9 cellular contexts compared by ENCODE assay signal in the genomic region with DNA sequence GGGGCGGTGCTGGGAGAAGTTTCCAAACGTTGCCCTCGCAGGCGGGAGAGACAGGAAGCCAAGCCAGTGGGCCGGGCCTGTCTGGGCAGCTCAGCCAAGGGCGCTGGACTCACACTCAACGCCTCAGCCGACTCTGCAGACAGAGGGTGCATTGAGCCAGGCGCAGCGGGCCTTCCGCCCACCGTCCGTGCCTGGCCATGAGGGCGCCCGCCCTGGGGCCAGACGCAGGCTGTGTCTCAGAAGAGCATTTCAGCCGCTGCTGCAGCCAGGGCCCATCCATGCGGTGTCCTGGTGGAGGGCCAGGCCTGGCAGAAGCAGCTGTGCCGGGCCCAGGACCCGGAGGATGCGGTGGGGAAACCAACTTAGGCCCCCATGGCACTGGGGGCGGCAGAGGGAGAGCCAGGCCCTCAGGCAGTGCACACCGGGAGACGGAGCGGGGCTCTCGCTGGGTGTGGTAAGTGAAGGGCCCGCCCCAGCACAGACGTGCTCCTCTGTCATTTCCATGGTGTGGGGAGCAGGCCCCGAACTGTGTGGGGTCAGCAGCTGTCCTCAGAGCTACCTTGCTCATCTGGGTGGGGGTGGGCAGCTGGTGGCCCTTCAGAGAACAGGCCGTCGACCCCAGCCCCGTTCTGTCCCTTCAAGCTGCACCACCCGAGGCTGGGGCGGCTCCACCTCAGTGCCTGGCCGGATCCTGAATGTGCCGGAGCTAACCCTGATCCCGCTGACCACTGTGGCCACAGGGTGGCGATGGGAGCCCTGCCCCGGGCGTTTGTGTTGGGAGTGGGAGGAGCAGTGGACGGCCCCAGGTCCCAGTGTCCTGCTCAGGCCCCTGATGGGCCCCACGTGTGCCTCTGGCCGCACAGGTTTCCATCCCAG. TPM values are rescaled to one million over a fixed set of nuclear protein-coding genes. Genes with fewer than 3 reads are reported as not detected.
DNase-seq lines count a peak whose midpoint lies in the region; ATAC-seq and TF ChIP-seq lines count a peak whose summit lies in the region.
"Had no signal": no experiment of that assay in that cellular context is flagged by ENCODE, and none has a peak within 500 bp of the region (broad histone marks: within the 10 kb centered on the region; RNA-seq: fewer than 3 reads in every experiment).

No MANE protein-coding gene starts in this region.

- H3K27ac ChIP-seq in heart right ventricle (peak overlapping the region; percentile 34 to 95 (median 79)), Karpas-422 (ENCODE audit: low read length) (no peak overlapping the region)

- H3K4me2 ChIP-seq in Karpas-422 (ENCODE audit: low read depth, low read length, poor library complexity, severe bottlenecking) = no peak overlapping the region

- H3K4me1 ChIP-seq in heart right ventricle (peaks cover 24 to 58% (median 48%) of the 10 kb centered on the region in 9 donors), Karpas-422 (ENCODE audit: low read length) (peaks cover 28% of the 10 kb centered on the region)

- H3K36me3 ChIP-seq in heart right ventricle = peaks cover 0 to 19% (median 0%) of the 10 kb centered on the region in 9 donors
- no peaks in the 10 kb centered on the region for H3K36me3 ChIP-seq in Karpas-422 (ENCODE audit: insufficient read depth, low read length)
- H3K36me3 ChIP-seq in MG63 = peaks cover 7% of the 10 kb centered on the region; the same call in 1 of the 2 replicates

- peak; percentile 82 for DNase-seq in ELR (ENCODE audit: low read depth)
- DNase-seq in anterior cingulate cortex (lab: John Stamatoyannopoulos, UW) = peak in 55 of 58 donors; percentile 16 to 92 (median 79)
- peak; percentile 66 to 77 for DNase-seq in heart right ventricle
- peak; percentile 27 for DNase-seq in renal cortical epithelial cell (ENCODE audit: low read depth)
- DNase-seq in Karpas-422 = no peak
- DNase-seq in stimulated activated CD4-positive, alpha-beta T cell treated with anti-CD3 and anti-CD28 coated beads, Interleukin-1b, Interleukin-23, amount 100 ng/mL, for 48 hours = no peak
- no peak for DNase-seq in MG63
- DNase-seq: NCI-H446 had no signal

- H3K79me2 ChIP-seq in Karpas-422 (ENCODE audit: low read length) = no peaks in the 10 kb centered on the region

- peak in 8 of 9 donors; percentile 41 to 64 (median 50) for TF ChIP-seq CTCF in heart right ventricle (IDR thresholded peaks at IDR 0.05)

- ATAC-seq in heart right ventricle (peak; percentile 21 to 58 (median 52)), HG03457 (IDR thresholded peaks at IDR 0.05; ENCODE audit: unreplicated experiment) (no peak)

- H3K4me3 ChIP-seq in heart right ventricle (peak overlapping the region in 8 of 10 donors; percentile 1 to 40 (median 32)), Karpas-422 (ENCODE audit: low read length) (no peak overlapping the region), MG63 (no peak overlapping the region)

- H2AFZ ChIP-seq in Karpas-422 (ENCODE audit: low read length) = no peak overlapping the region

- no peaks in the 10 kb centered on the region for H3K9me3 ChIP-seq in heart right ventricle
- no peaks in the 10 kb centered on the region for H3K9me3 ChIP-seq in Karpas-422 (ENCODE audit: low read length)
- H3K9me3 ChIP-seq in MG63 = no peaks in the 10 kb centered on the region

- no peaks in the 10 kb centered on the region for H3K9me2 ChIP-seq in Karpas-422 (replicated peaks; ENCODE audit: insufficient read depth, low read length)

- H3K27me3 ChIP-seq in heart right ventricle (no peaks in the 10 kb centered on the region), Karpas-422 (ENCODE audit: low read length) (no peaks in the 10 kb centered on the region), MG63 (no peaks in the 10 kb centered on the region)

- intact Hi-C loops in heart right ventricle (cut with DNase I) = loop anchor here in 1 of 10 donors (10.0 kb wide), 1 partner anchor 59 kb away; a partner anchor contains a TSS

- WGBS in heart right ventricle, 2 donors = 43 to 52% methylated on average over 43 of the region's 43 CpGs

- H3K9ac ChIP-seq in Karpas-422 (ENCODE audit: low read length) = no peak overlapping the region

- H4K20me1 ChIP-seq in Karpas-422 (ENCODE audit: insufficient read depth, low read depth, low read length) = 0 out of 2 replicates have a peak, but pooled peaks cover 10% of the 10 kb centered on the region

RNA-seq across cellular contexts. Expression of a gene that starts 18.0 kb away (rescaled TPM):
- total RNA-seq in heart right ventricle = 10 to 100 TPM; 23.3 to 39.5 (median 30.7) TPM
- 10 to 100 TPM; 37.0 to 49.2 TPM for polyA plus RNA-seq in heart right ventricle
- total RNA-seq in renal cortical epithelial cell = 12.5 and 17.4 TPM in 2 replicates
- 40.1 and 104 TPM in 2 replicates for total RNA-seq in Karpas-422 (2014; rRNA removed; shearing (Covaris generic); ENCODE audit: low replicate concordance)
- 15.2 and 47.9 TPM in 2 replicates for total RNA-seq in MG63 (2014; rRNA removed; shearing (Covaris generic); ENCODE audit: low replicate concordance)

RNA-seq across cellular contexts. Expression of a gene that starts 18.2 kb away (rescaled TPM):
- total RNA-seq in heart right ventricle (10 to 100 TPM; 19.4 to 50.2 (median 24.8) TPM), renal cortical epithelial cell (15.5 and 23.6 TPM in 2 replicates)
- 10 to 100 TPM; 26.2 to 87.8 TPM for polyA plus RNA-seq in heart right ventricle
- total RNA-seq in Karpas-422 (2014; rRNA removed; shearing (Covaris generic); ENCODE audit: low replicate concordance) = 11.7 and 38.4 TPM in 2 replicates
- 31.4 and 46.3 TPM in 2 replicates for total RNA-seq in MG63 (2014; rRNA removed; shearing (Covaris generic); ENCODE audit: low replicate concordance)

RNA-seq across cellular contexts. Expression of a gene that starts 27.9 kb away (rescaled TPM):
- total RNA-seq in heart right ventricle = 1 to 10 TPM in 5 of 10 donors, under 1 TPM in 4, not detected in 1; 0.21 to 2.0 (median 1.1) TPM
- polyA plus RNA-seq in heart right ventricle = 1 to 10 TPM; 1.3 to 1.6 TPM
- total RNA-seq in renal cortical epithelial cell = 0.52 and 1.5 TPM in 2 replicates
- total RNA-seq in Karpas-422 (2014; rRNA removed; shearing (Covaris generic); ENCODE audit: low replicate concordance) = 1.3 and 2.9 TPM in 2 replicates
- total RNA-seq in MG63 (2014; rRNA removed; shearing (Covaris generic); ENCODE audit: low replicate concordance) = 1.7 TPM in 1 of 2 replicates, not detected in the other

RNA-seq across cellular contexts. Expression of a gene that starts 41.6 kb away (rescaled TPM):
- total RNA-seq in heart right ventricle (under 1 TPM in 3 of 10 donors, not detected in 7; 0.02 to 0.04 (median 0.03) TPM), renal cortical epithelial cell (not detected in 2 replicates)
- polyA plus RNA-seq in heart right ventricle = under 1 TPM in 1 of 2 donors, not detected in 1; 0.07 TPM
- 0.34 and 0.43 TPM in 2 replicates for total RNA-seq in Karpas-422 (2014; rRNA removed; shearing (Covaris generic); ENCODE audit: low replicate concordance)
- total RNA-seq in MG63 (2014; rRNA removed; shearing (Covaris generic); ENCODE audit: low replicate concordance) = 0.02 TPM in 1 of 2 replicates, not detected in the other

RNA-seq across cellular contexts. Expression of a gene that starts 54.5 kb away (rescaled TPM):
- total RNA-seq in heart right ventricle (1 to 10 TPM; 3.4 to 6.1 (median 4.7) TPM), renal cortical epithelial cell (7.5 and 15.5 TPM in 2 replicates)
- polyA plus RNA-seq in heart right ventricle = 1 to 10 TPM; 3.0 to 8.3 TPM
- total RNA-seq in Karpas-422 (2014; rRNA removed; shearing (Covaris generic); ENCODE audit: low replicate concordance) = 3.7 and 9.6 TPM in 2 replicates
- total RNA-seq in MG63 (2014; rRNA removed; shearing (Covaris generic); ENCODE audit: low replicate concordance) = 9.1 and 14.1 TPM in 2 replicates

Comparison
In these comparisons a context has a peak if more than half of its experiments do, and no peak if none do; other contexts are left out.
1. DNase-seq: peak in ELR (single experiment), anterior cingulate cortex (55 of 58), heart right ventricle (2 of 2) and renal cortical epithelial cell (single experiment); none in Karpas-422 (single experiment), stimulated activated CD4-positive, alpha-beta T cell treated with anti-CD3 and anti-CD28 coated beads, Interleukin-1b, Interleukin-23, amount 100 ng/mL, for 48 hours (single experiment) and MG63 (single experiment).
2. H3K4me3 ChIP-seq: peak in heart right ventricle (8 of 10); none in Karpas-422 (single experiment) and MG63 (single experiment).